ENCODE assay signal across 22 cellular contexts in the genomic region with DNA sequence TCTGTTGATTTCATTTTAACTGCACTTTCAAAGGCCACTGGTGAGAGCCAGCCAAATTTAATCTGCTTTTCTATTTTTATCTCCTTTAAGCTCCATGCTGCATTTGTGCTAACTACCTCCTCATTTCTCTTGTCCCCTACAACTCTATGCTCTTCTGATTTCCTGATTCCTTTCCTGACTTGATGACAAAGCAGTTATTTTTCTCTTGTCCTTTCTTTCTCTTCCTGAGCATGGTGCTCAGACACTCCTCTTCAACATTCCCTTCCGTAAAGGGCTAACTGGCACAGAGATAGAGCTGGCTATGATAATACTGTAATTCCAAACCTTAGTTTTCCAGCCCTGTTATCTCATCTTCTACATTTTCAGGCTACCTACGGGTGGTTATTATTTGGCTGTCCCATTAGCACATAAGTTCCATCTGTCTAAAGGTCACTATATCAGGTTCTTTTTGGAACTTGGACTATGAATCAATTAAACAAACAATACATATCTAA. TPM values are rescaled to one million over a fixed set of nuclear protein-coding genes. Genes with fewer than 3 reads are reported as not detected.
DNase-seq lines count a peak whose midpoint lies in the region; ATAC-seq and TF ChIP-seq lines count a peak whose summit lies in the region.
"Had no signal": no experiment of that assay in that cellular context is flagged by ENCODE, and none has a peak within 500 bp of the region (broad histone marks: within the 10 kb centered on the region; RNA-seq: fewer than 3 reads in every experiment).

No MANE protein-coding gene starts in this region.

- 44% methylated on average over 2 of the region's 2 CpGs for WGBS in right cardiac atrium

- H3K9ac ChIP-seq in skeletal muscle tissue (ENCODE audit: low read depth in 1 of 3, low read length in 3 of 3): no peak overlapping the region
- H3K9ac ChIP-seq: GM23248 had no signal

- intact Hi-C loops in right cardiac atrium (cut with DNase I): no loop called here

- peak overlapping the region; percentile 5 for H3K27ac Mint-ChIP-seq in chondrocyte (ENCODE audit: unreplicated experiment)

- TF ChIP-seq CTCF in chondrocyte (IDR thresholded peaks at IDR 0.05): no peak

- DNase-seq in NCI-H82 (lab: John Stamatoyannopoulos, UW) (peak; percentile 70), chondrocyte (ENCODE audit: low spot score) (no peak), right cardiac atrium (no peak), KG1 (lab: John Stamatoyannopoulos, UW) (no peak), DMS79 (lab: John Stamatoyannopoulos, UW) (no peak), NCI-H226 (no peak)
- DNase-seq: ACHN; C1 segment of cervical spinal cord; CD8-positive, alpha-beta memory T cell; GDM1; GM23248; HCEC 1CT; IMR-90; MM.1S; NCI-H1092; NCI-H1436 treated with DMSO at 0.1 percent for 48 hours; NCI-H2029; NCI-H446; NCI-H526 treated with DMSO at 0.1 percent for 48 hours had no signal

- H3K4me1 ChIP-seq in right cardiac atrium (ENCODE audit: control insufficient read depth, insufficient read depth, low read length) (no peaks in the 10 kb centered on the region), skeletal muscle tissue (ENCODE audit: control insufficient read depth in 3 of 3, insufficient read depth in 3 of 3, low read length in 3 of 3) (peaks cover 12 to 14% (median 13%) of the 10 kb centered on the region in 3 donors)

- H3K4me1 Mint-ChIP-seq in chondrocyte (ENCODE audit: low read depth): peaks cover 33% of the 10 kb centered on the region
- H3K4me1 Mint-ChIP-seq: CD8-positive, alpha-beta memory T cell had no signal

- no peak for ATAC-seq in right cardiac atrium
- ATAC-seq: Panc1, SK-N-SH treated with all-trans-retinoic acid at 6 μM for 48 hours had no signal

- H3K27me3 ChIP-seq in right cardiac atrium (ENCODE audit: control insufficient read depth, insufficient read depth) (no peaks in the 10 kb centered on the region), skeletal muscle tissue (ENCODE audit: control insufficient read depth in 3 of 3, insufficient read depth in 3 of 3, low read length in 3 of 3) (no peaks in the 10 kb centered on the region)

- H3K36me3 ChIP-seq in skeletal muscle tissue (ENCODE audit: control insufficient read depth in 3 of 3, insufficient read depth in 3 of 3, low read length in 3 of 3): peaks cover 24 to 48% (median 37%) of the 10 kb centered on the region in 3 donors

- no peaks in the 10 kb centered on the region for H3K27me3 Mint-ChIP-seq in chondrocyte (ENCODE audit: low read depth)

- H3K9me3 Mint-ChIP-seq in chondrocyte (ENCODE audit: low read depth): no peaks in the 10 kb centered on the region

- H3K4me3 Mint-ChIP-seq in chondrocyte (ENCODE audit: unreplicated experiment): no peak overlapping the region
- H3K4me3 Mint-ChIP-seq: CD8-positive, alpha-beta memory T cell had no signal

- peak overlapping the region; percentile 70 for H3K27ac ChIP-seq in right cardiac atrium (ENCODE audit: low read length)
- peak overlapping the region; percentile 64 for H3K27ac ChIP-seq in skeletal muscle tissue (ENCODE audit: low read depth, low read length)
- H3K27ac ChIP-seq: GM23248 had no signal

- H3K9me3 ChIP-seq in right cardiac atrium (ENCODE audit: control insufficient read depth, low read length) (no peaks in the 10 kb centered on the region), skeletal muscle tissue (ENCODE audit: control insufficient read depth in 3 of 3, low read length in 3 of 3) (no peaks in the 10 kb centered on the region)

- H3K4me3 ChIP-seq in right cardiac atrium (ENCODE audit: low read length) (no peak overlapping the region), skeletal muscle tissue (ENCODE audit: low read length in 3 of 3) (peak overlapping the region in 1 of 3 donors; percentile 30)
- H3K4me3 ChIP-seq: GM23248 had no signal

- H3K36me3 Mint-ChIP-seq in chondrocyte (ENCODE audit: low read depth): peaks cover 7% of the 10 kb centered on the region

RNA-seq across cellular contexts. Expression of gene BCAS2, which starts 6.8 kb away (rescaled TPM):
- total RNA-seq in chondrocyte (36.0 to 42.3 TPM (median 38.4 TPM) in 3 replicates), right cardiac atrium (10 to 100 TPM; 33.0 to 36.0 (median 33.8) TPM), skeletal muscle tissue (11.0 TPM)
- 40.1 TPM for polyA plus RNA-seq in right cardiac atrium
